Comparison of ENCODE assay signal across 8 cellular contexts in the genomic region with DNA sequence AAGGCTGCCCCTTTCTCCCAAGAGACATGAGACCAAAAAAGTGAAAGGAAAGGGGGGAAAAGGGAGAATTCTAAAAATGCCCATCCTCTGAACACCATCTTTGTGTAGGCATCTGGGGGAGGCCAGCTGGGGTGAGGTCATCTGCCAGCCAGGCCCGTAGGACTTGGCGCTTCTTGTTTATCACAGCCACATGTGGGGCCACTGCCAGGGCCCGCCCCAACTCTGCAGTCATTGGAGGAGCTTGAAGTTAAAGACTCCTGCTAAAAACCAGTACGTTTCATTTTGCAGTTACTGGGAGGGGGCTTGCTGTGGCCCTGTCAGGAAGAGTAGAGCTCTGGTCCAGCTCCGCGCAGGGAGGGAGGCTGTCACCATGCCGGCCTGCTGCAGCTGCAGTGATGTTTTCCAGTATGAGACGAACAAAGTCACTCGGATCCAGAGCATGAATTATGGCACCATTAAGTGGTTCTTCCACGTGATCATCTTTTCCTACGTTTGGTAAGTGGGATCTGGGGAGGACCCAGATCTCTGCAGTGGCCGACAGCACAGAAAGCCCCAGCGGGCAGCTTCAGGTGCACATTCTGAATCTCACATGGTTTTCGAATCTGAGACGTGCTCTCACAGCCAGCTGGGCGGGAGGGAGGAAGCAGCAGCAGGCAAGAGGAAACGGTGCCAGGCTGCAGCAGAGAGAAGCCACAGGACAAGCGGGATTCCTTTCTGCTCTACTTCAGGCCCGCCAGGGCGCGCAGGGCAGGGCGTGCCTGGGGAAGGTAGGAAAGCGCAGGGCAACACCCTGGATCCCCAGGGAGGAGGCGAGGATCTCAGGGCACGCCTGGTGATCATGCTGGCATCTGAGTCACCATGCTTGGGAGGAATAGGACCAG. TPM values are rescaled to one million over a fixed set of nuclear protein-coding genes. Genes with fewer than 3 reads are reported as not detected.
DNase-seq lines count a peak whose midpoint lies in the region; ATAC-seq, FAIRE-seq and TF ChIP-seq lines count a peak whose summit lies in the region.

Gene P2RX7, plus strand, starts transcription at position 276 of the 881 bp plus-strand sequence. Its CDS starts 95 bp downstream, at position 371.

- FAIRE-seq in GM19239 (lab: Jason Lieb, UNC) = peak; percentile 92

- H3K27ac ChIP-seq in cingulate gyrus (ENCODE audit: low read depth, low read length) = peak within 1 kb of the TSS; percentile 98

- no peak for ATAC-seq in HG02970 (IDR thresholded peaks at IDR 0.05; ENCODE audit: low FRiP score, unreplicated experiment)

- no peaks in the 10 kb centered on the region for H3K36me3 ChIP-seq in kidney epithelial cell (ENCODE audit: control insufficient read depth, insufficient read depth, low read length)

- TF ChIP-seq CTCF in WI38 (IDR thresholded peaks at IDR 0.05; ENCODE audit: low read depth, low read length) (no peak), kidney epithelial cell (IDR thresholded peaks at IDR 0.05; ENCODE audit: insufficient read depth, low read length, poor library complexity, severe bottlenecking) (peak; percentile 14)

- H3K4me3 ChIP-seq in WI38 (ENCODE audit: low read depth, low read length) = peak within 1 kb of the TSS; percentile 52
- peak within 1 kb of the TSS; percentile 3 for H3K4me3 ChIP-seq in kidney epithelial cell (ENCODE audit: low read depth, low read length)

- H3K27me3 ChIP-seq in kidney epithelial cell (ENCODE audit: control insufficient read depth, insufficient read depth, low read length) = no peaks in the 10 kb centered on the region

- peak; percentile 83 for DNase-seq in AG20443 (ENCODE audit: low spot score)
- no peak for DNase-seq in GM19239 (ENCODE audit: insufficient read length, low spot score)
- peak; percentile 43 for DNase-seq in NCI-H2029 (lab: John Stamatoyannopoulos, UW)
- peak; percentile 47 for DNase-seq in kidney epithelial cell (ENCODE audit: low read depth)
- DNase-seq in stimulated activated CD4-positive, alpha-beta T cell treated with anti-CD3 and anti-CD28 coated beads, Interleukin-12 subunit alpha, Interleukin-12 subunit beta, amount 100 ng/mL, for 4 hours = peak; percentile 27

RNA-seq across cellular contexts. Expression of gene P2RX7, which starts in this region (rescaled TPM):
- 0.29 and 0.96 TPM in 2 replicates for total RNA-seq in kidney epithelial cell

Comparison
In these comparisons a context has a peak if more than half of its experiments do, and no peak if none do; other contexts are left out.
1. Peak in DNase-seq and H3K4me3 ChIP-seq in kidney epithelial cell; RNA of the gene not detected or under 1 TPM.